1 cellular context compared by ENCODE assay signal in the genomic region with DNA sequence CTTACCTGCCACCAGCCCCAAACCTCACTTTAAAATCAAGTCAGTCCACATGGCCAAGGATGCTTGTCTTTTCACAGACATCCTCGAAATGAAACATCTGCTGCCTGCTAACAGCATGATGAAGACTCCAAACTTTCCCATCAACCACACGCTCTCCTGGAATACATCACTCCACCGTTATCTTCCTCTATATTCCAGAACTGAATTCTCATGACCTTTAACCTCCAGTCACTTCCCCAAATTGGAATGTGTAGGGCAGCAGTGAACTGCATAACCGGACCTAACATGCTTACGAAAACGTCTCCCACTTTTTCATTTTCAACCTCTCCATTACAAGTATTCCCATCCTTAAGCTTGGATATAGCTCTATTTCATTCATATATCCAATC.
TF ChIP-seq lines count a peak whose summit lies in the region.

No MANE protein-coding gene starts in this region.

TF ChIP-seq in H1, 55 proteins besides CTCF, POLR2A, EP300 and RAD21:
- TF ChIP-seq RXRA (IDR thresholded peaks at IDR 0.05; ENCODE audit: insufficient read depth, low read depth, low read length) (no peak), SP2 (IDR thresholded peaks at IDR 0.05; ENCODE audit: low read length) (no peak), TCF12 (IDR thresholded peaks at IDR 0.05; ENCODE audit: low read depth, low read length) (no peak), FOSL1 (IDR thresholded peaks at IDR 0.05; ENCODE audit: insufficient read depth, low read depth, low read length) (no peak), NRF1 (IDR thresholded peaks at IDR 0.05; ENCODE audit: low read depth, low read length) (no peak)
